Comparison of ENCODE assay signal across 9 cellular contexts in the genomic region with DNA sequence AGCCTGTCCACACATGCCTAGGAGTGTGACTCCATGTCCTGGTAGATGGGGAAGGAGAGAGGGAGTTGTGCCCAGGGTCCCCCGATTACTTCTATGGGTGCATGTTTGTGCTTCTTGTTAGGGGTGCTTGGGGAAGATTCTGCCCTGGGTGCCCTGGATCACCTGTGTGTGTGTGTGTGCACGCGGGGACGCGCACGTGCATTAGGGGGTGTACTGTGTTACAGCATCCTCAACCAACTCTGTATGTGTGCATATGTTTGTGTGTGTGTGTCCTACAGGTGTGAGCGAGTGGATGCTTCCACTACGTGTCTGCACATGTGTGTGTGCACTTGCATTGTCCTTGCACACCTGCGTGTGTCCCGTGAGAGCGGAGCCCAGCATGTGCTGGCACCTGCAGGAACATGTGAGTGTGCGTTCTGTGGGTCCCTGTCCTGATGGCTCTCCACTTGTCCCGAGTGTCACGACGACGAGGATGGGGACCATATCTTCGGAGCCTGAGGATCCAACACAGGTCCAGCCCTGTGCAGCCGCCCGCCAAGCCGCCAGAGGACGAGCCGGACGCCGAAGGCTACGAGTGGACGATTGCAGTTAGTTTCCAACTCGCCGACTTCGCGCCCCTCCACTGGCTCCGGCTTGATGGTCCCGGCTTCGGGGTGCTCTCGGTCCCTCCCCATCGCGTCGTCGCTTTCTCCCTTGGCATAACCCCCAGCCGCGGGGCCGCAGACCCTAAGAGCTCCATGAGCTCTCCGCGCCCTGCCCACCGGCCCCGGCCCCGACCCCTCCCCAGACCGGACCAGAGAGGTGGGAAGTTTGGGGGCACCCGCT. TPM values are rescaled to one million over a fixed set of nuclear protein-coding genes. Genes with fewer than 3 reads are reported as not detected.
A peak's percentile ranks its signal among the peaks of the same experiment; 100 is the strongest.
DNase-seq lines count a peak whose midpoint lies in the region; ATAC-seq, FAIRE-seq and TF ChIP-seq lines count a peak whose summit lies in the region.
"Had no signal": no experiment of that assay in that cellular context is flagged by ENCODE, and none has a peak within 500 bp of the region (broad histone marks: within the 10 kb centered on the region; RNA-seq: fewer than 3 reads in every experiment).

No MANE protein-coding gene starts in this region.

- no peak for DNase-seq in BJ (ENCODE audit: low read depth)
- no peak for DNase-seq in PC-3
- DNase-seq in foreskin fibroblast = peak in 1 of 2 donors; percentile 46
- DNase-seq in omental fat pad (ENCODE audit: low spot score) = no peak
- DNase-seq in A172 (ENCODE audit: low spot score) = no peak
- no peak for DNase-seq in activated T-helper 2 cell treated with anti-CD3 and anti-CD28 coated beads, Interferon-gamma antibody, Interleukin-2, Interleukin-4, amounts not matched to agents 10 μg/mL and 5 μg/mL and 100 μg/mL, durations not matched to agents 14 hours and 24 hours and 36 hours (ENCODE audit: low spot score)
- DNase-seq in NCI-H82 treated with DMSO at 0.1 percent for 48 hours (lab: John Stamatoyannopoulos, UW; ENCODE audit: unreplicated experiment) = no peak
- no peak for DNase-seq in GM19239 (ENCODE audit: insufficient read length, low spot score)

- H4K20me1 ChIP-seq in PC-3 (ENCODE audit: low read length) = no peaks in the 10 kb centered on the region

- H3K27ac ChIP-seq in PC-3 (ENCODE audit: low read length) = no peak overlapping the region

- H3K9me3 ChIP-seq in PC-3 (ENCODE audit: low read length) = no peaks in the 10 kb centered on the region

- H3K4me1 ChIP-seq in PC-3 (ENCODE audit: insufficient read depth, low read length) = no peaks in the 10 kb centered on the region

- H3K27me3 Mint-ChIP-seq in activated T-helper 2 cell treated with anti-CD3 and anti-CD28 coated beads, Interferon-gamma antibody, Interleukin-2, Interleukin-4, amounts not matched to agents 10 μg/mL and 5 μg/mL and 100 μg/mL, durations not matched to agents 14 hours and 24 hours and 36 hours (ENCODE audit: low read depth) = peaks cover 36% of the 10 kb centered on the region

- H2AFZ ChIP-seq in PC-3 (ENCODE audit: low read length) = peak overlapping the region; percentile 42; the same call in 1 of the 2 replicates

- ATAC-seq in PC-3 (no peak), omental fat pad (ENCODE audit: low FRiP score) (peak; percentile 12)

- H3K79me2 ChIP-seq in PC-3 (ENCODE audit: low read length) = no peaks in the 10 kb centered on the region

- peak overlapping the region; percentile 74 for H3K4me2 ChIP-seq in PC-3 (ENCODE audit: low read length)

- POLR2A ChIA-PET in BJ (lab: Charles Lee) = interaction anchor here (1.0 kb wide), 1 partner anchor 10 kb away, joined by 3 read pairs; no protein-coding TSS in a partner anchor
- POLR2A ChIA-PET in PC-3 (lab: Charles Lee; ENCODE audit: unreplicated experiment) = no interaction called here

- intact Hi-C loops in PC-3 (cut with micrococcal nuclease) = no loop called here
- intact Hi-C loops in activated T-helper 2 cell treated with anti-CD3 and anti-CD28 coated beads, Interferon-gamma antibody, Interleukin-2, Interleukin-4, amounts not matched to agents 10 μg/mL and 5 μg/mL and 100 μg/mL, durations not matched to agents 14 hours and 24 hours and 36 hours (cut with micrococcal nuclease) = no loop called here

- H3K4me1 Mint-ChIP-seq in activated T-helper 2 cell treated with anti-CD3 and anti-CD28 coated beads, Interferon-gamma antibody, Interleukin-2, Interleukin-4, amounts not matched to agents 10 μg/mL and 5 μg/mL and 100 μg/mL, durations not matched to agents 14 hours and 24 hours and 36 hours (ENCODE audit: low read depth) = no peaks in the 10 kb centered on the region

- H3K4me3 ChIP-seq in BJ (ENCODE audit: low read depth, low read length) (peak overlapping the region; percentile 62), PC-3 (ENCODE audit: low read length) (peak overlapping the region; percentile 50; the same call in 1 of the 2 replicates), foreskin fibroblast (ENCODE audit: low read depth in 1 of 2, low read length in 2 of 2) (peak overlapping the region; percentile 54 to 75)

- no peaks in the 10 kb centered on the region for H3K9me2 ChIP-seq in PC-3 (replicated peaks; ENCODE audit: low read length)

- CTCF ChIA-PET in BJ (lab: Yijun Ruan, JAX) (no interaction called here), PC-3 (lab: Charles Lee) (interaction anchor here (0.6 kb wide), 1 partner anchor 213 kb away, joined by 3 read pairs; no protein-coding TSS in a partner anchor)

- BruUV-seq in PC-3 (replicated peaks; lab: Mats Ljungman, UMichigan) = no TSS peak

- H3K36me3 Mint-ChIP-seq in activated T-helper 2 cell treated with anti-CD3 and anti-CD28 coated beads, Interferon-gamma antibody, Interleukin-2, Interleukin-4, amounts not matched to agents 10 μg/mL and 5 μg/mL and 100 μg/mL, durations not matched to agents 14 hours and 24 hours and 36 hours (ENCODE audit: low read depth) = no peaks in the 10 kb centered on the region

- H3K4me3 Mint-ChIP-seq in activated T-helper 2 cell treated with anti-CD3 and anti-CD28 coated beads, Interferon-gamma antibody, Interleukin-2, Interleukin-4, amounts not matched to agents 10 μg/mL and 5 μg/mL and 100 μg/mL, durations not matched to agents 14 hours and 24 hours and 36 hours (ENCODE audit: low read depth) = no peak overlapping the region

- H3F3A ChIP-seq in PC-3 (ENCODE audit: low read length, unreplicated experiment) = no peaks in the 10 kb centered on the region

- H3K27ac Mint-ChIP-seq in activated T-helper 2 cell treated with anti-CD3 and anti-CD28 coated beads, Interferon-gamma antibody, Interleukin-2, Interleukin-4, amounts not matched to agents 10 μg/mL and 5 μg/mL and 100 μg/mL, durations not matched to agents 14 hours and 24 hours and 36 hours = no peak overlapping the region

- H3K9ac ChIP-seq in PC-3 (ENCODE audit: low read length) = no peak overlapping the region

- H3K36me3 ChIP-seq in BJ (ENCODE audit: control insufficient read depth, insufficient read depth, low read length) = no peaks in the 10 kb centered on the region
- H3K36me3 ChIP-seq in PC-3 (ENCODE audit: low read depth, low read length) = no peaks in the 10 kb centered on the region

- H3K27me3 ChIP-seq in BJ (ENCODE audit: control insufficient read depth, insufficient read depth, low read length) (no peaks in the 10 kb centered on the region; the same call in 1 of the 2 replicates), PC-3 (ENCODE audit: low read length) (peaks cover 13% of the 10 kb centered on the region)

- TF ChIP-seq CTCF in BJ (IDR thresholded peaks at IDR 0.05; ENCODE audit: insufficient read depth, low read depth, low read length) (no peak), PC-3 (conservative IDR thresholded peaks at IDR 0.05; ENCODE audit: low read depth, low read length) (no peak), foreskin fibroblast (IDR thresholded peaks at IDR 0.05; ENCODE audit: low read depth, low read length) (no peak), omental fat pad (IDR thresholded peaks at IDR 0.05) (no peak)

- no peak for FAIRE-seq in GM19239 (lab: Jason Lieb, UNC)

- H3K9me3 Mint-ChIP-seq in activated T-helper 2 cell treated with anti-CD3 and anti-CD28 coated beads, Interferon-gamma antibody, Interleukin-2, Interleukin-4, amounts not matched to agents 10 μg/mL and 5 μg/mL and 100 μg/mL, durations not matched to agents 14 hours and 24 hours and 36 hours = no peaks in the 10 kb centered on the region

RNA-seq across cellular contexts. Expression of gene TBC1D3B, which starts 6.0 kb away (rescaled TPM):
- polyA plus RNA-seq in BJ (2011; rRNA removed) = 1.4 and 2.3 TPM in 2 replicates
- 3.2 TPM in 1 of 2 replicates, not detected in the other for polyA minus RNA-seq in BJ (2011; rRNA and poly(A)+ RNA removed)
- total RNA-seq in PC-3 (2014; rRNA removed) = 1.4 and 4.3 TPM in 2 replicates
- 1 to 10 TPM; 1.5 to 6.9 (median 2.4) TPM for total RNA-seq in omental fat pad
- total RNA-seq in A172 (2014; rRNA removed; shearing (Covaris generic)) = 1.9 and 3.7 TPM in 2 replicates
- total RNA-seq in activated T-helper 2 cell treated with anti-CD3 and anti-CD28 coated beads, Interferon-gamma antibody, Interleukin-2, Interleukin-4, amounts not matched to agents 10 μg/mL and 5 μg/mL and 100 μg/mL, durations not matched to agents 14 hours and 24 hours and 36 hours = 10.0 and 10.8 TPM in 2 replicates

RNA-seq across cellular contexts. Expression of gene CCL3L1, which starts 14.2 kb away (rescaled TPM):
- polyA plus RNA-seq in BJ (2011; rRNA removed) = not detected in 2 replicates
- not detected in 2 replicates for polyA minus RNA-seq in BJ (2011; rRNA and poly(A)+ RNA removed)
- total RNA-seq in PC-3 (2014; rRNA removed) (not detected in 2 replicates), omental fat pad (under 1 TPM in 3 of 4 donors, not detected in 1; 0.48 to 0.93 (median 0.88) TPM)
- not detected in 2 replicates for total RNA-seq in A172 (2014; rRNA removed; shearing (Covaris generic))
- total RNA-seq in activated T-helper 2 cell treated with anti-CD3 and anti-CD28 coated beads, Interferon-gamma antibody, Interleukin-2, Interleukin-4, amounts not matched to agents 10 μg/mL and 5 μg/mL and 100 μg/mL, durations not matched to agents 14 hours and 24 hours and 36 hours = 1.6 and 1.8 TPM in 2 replicates
- total RNA-seq: LHCN-M2 had no signal

RNA-seq across cellular contexts. Expression of gene CCL4L2, which starts 28.5 kb away (rescaled TPM):
- polyA plus RNA-seq in BJ (2011; rRNA removed) = not detected in 2 replicates
- polyA minus RNA-seq in BJ (2011; rRNA and poly(A)+ RNA removed) = not detected in 2 replicates
- not detected in 2 replicates for total RNA-seq in PC-3 (2014; rRNA removed)
- total RNA-seq in omental fat pad = 1 to 10 TPM in 3 of 4 donors, not detected in 1; 1.1 to 3.2 (median 3.1) TPM
- total RNA-seq in A172 (2014; rRNA removed; shearing (Covaris generic)) = not detected in 2 replicates
- total RNA-seq in activated T-helper 2 cell treated with anti-CD3 and anti-CD28 coated beads, Interferon-gamma antibody, Interleukin-2, Interleukin-4, amounts not matched to agents 10 μg/mL and 5 μg/mL and 100 μg/mL, durations not matched to agents 14 hours and 24 hours and 36 hours = 1.3 and 1.9 TPM in 2 replicates
- total RNA-seq: LHCN-M2 had no signal
